8 cellular contexts compared by ENCODE assay signal in the genomic region with DNA sequence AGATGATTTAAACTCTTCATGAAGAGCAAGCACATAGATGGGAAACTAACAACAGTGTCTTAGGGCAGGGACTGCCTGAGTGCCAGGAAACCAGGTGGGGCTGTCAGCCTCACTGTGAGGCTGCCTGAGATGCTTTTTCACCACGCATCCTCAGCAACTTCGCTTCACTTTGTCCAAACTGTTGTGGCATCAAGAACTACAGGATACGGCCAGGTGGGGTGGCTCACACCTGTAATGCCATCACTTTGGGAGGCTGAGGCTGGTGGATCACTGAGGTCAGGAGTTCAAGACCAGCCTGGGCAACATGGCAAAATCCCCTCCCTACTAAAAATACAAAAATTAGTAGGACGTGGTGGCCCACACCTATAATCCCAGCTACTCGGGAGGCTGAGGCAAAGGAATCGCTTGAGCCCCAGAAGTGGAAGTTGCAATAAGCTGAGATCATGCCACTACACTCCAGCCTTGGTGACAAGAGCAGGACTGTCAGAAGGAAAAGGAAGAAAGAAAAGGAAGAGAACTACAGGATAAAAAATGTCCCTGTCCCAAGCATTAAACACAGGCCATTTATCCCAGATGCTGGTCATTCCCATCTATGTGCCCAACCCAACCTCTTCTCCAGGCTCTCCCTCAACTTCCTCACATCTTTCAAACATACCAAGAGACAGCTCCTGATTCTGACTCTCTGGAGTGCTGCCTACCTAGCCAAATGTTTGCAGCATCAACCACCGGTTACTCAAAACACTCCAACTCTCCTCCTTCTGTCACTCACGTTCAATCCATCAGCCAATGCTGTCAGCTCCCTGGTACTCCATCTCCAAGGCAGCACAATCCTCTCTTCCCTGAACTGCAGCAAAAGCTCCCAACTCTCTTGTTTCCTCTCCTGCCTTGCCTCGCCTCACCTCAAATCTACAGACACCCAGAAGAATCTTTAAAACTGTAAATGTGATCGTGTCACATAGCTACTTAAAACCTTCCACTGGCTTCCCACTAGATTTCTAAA. TPM values are rescaled to one million over a fixed set of nuclear protein-coding genes. Genes with fewer than 3 reads are reported as not detected.
DNase-seq lines count a peak whose midpoint lies in the region; ATAC-seq and TF ChIP-seq lines count a peak whose summit lies in the region.

No MANE protein-coding gene starts in this region.

- TF ChIP-seq CTCF in Loucy (conservative IDR thresholded peaks at IDR 0.05; ENCODE audit: low read length) (no peak), choroid plexus epithelial cell (conservative IDR thresholded peaks at IDR 0.05; ENCODE audit: low read depth, low read length) (no peak)

- no peaks in the 10 kb centered on the region for H3K27me3 Mint-ChIP-seq in CD4-positive, CD25-positive, alpha-beta regulatory T cell
- H3K27me3 Mint-ChIP-seq in natural killer cell treated with Interleukin-12 subunit alpha and Interleukin-12 subunit beta and Interleukin-15 and Interleukin-18, amount 100 ng/mL, for 72 hours, result no peaks in the 10 kb centered on the region

- no peaks in the 10 kb centered on the region for H3K9me3 Mint-ChIP-seq in CD4-positive, CD25-positive, alpha-beta regulatory T cell
- H3K9me3 Mint-ChIP-seq in natural killer cell treated with Interleukin-12 subunit alpha and Interleukin-12 subunit beta and Interleukin-15 and Interleukin-18, amount 100 ng/mL, for 72 hours, result no peaks in the 10 kb centered on the region

- peaks cover 56% of the 10 kb centered on the region for H4K20me1 ChIP-seq in Loucy (ENCODE audit: insufficient read depth, low read length, poor library complexity, severe bottlenecking)

- peak overlapping the region; percentile 87 for H3K4me3 ChIP-seq in CD4-positive, CD25-positive, alpha-beta regulatory T cell (ENCODE audit: low read depth, low read length)
- H3K4me3 ChIP-seq in Loucy (ENCODE audit: low read length, poor library complexity, severe bottlenecking) (peak overlapping the region; percentile 89), choroid plexus epithelial cell (ENCODE audit: low read depth, low read length) (peak overlapping the region; percentile 96)

- H3K36me3 Mint-ChIP-seq in CD4-positive, CD25-positive, alpha-beta regulatory T cell, result peaks cover 17% of the 10 kb centered on the region
- peaks cover 21% of the 10 kb centered on the region for H3K36me3 Mint-ChIP-seq in natural killer cell treated with Interleukin-12 subunit alpha and Interleukin-12 subunit beta and Interleukin-15 and Interleukin-18, amount 100 ng/mL, for 72 hours

- H3K27me3 ChIP-seq in CD4-positive, CD25-positive, alpha-beta regulatory T cell (ENCODE audit: control insufficient read depth, insufficient read depth, low read length), result no peaks in the 10 kb centered on the region
- H3K27me3 ChIP-seq in Loucy (ENCODE audit: insufficient read depth, low read length, poor library complexity, severe bottlenecking), result no peaks in the 10 kb centered on the region

- peak overlapping the region; percentile 93 for H3K9ac ChIP-seq in Loucy (ENCODE audit: low read depth, low read length, poor library complexity, severe bottlenecking)

- peaks cover 14 to 50% (median 26%) of the 10 kb centered on the region in 4 donors for H3K4me1 Mint-ChIP-seq in CD4-positive, CD25-positive, alpha-beta regulatory T cell
- H3K4me1 Mint-ChIP-seq in natural killer cell treated with Interleukin-12 subunit alpha and Interleukin-12 subunit beta and Interleukin-15 and Interleukin-18, amount 100 ng/mL, for 72 hours (ENCODE audit: low read depth in 2 of 2), result peaks cover 22 to 28% of the 10 kb centered on the region in 2 donors

- no peaks in the 10 kb centered on the region for H3K9me3 ChIP-seq in CD4-positive, CD25-positive, alpha-beta regulatory T cell (ENCODE audit: control insufficient read depth in 2 of 2, low read length in 2 of 2)
- H3K9me3 ChIP-seq in Loucy (ENCODE audit: insufficient read depth, low read depth, low read length), result no peaks in the 10 kb centered on the region

- ATAC-seq in CD4-positive, CD25-positive, alpha-beta regulatory T cell (ENCODE audit: low read depth in 2 of 2), result no peak
- ATAC-seq in natural killer cell treated with Interleukin-12 subunit alpha and Interleukin-12 subunit beta and Interleukin-15 and Interleukin-18, amount 100 ng/mL, for 72 hours, result no peak
- ATAC-seq in HG03196 (IDR thresholded peaks at IDR 0.05; ENCODE audit: unreplicated experiment) (no peak), HG02970 (IDR thresholded peaks at IDR 0.05; ENCODE audit: low FRiP score, unreplicated experiment) (no peak), HG03342 (IDR thresholded peaks at IDR 0.05; ENCODE audit: unreplicated experiment) (no peak)

- peak overlapping the region; percentile 22 to 100 (median 87) for H3K27ac Mint-ChIP-seq in CD4-positive, CD25-positive, alpha-beta regulatory T cell
- H3K27ac Mint-ChIP-seq in natural killer cell treated with Interleukin-12 subunit alpha and Interleukin-12 subunit beta and Interleukin-15 and Interleukin-18, amount 100 ng/mL, for 72 hours, result peak overlapping the region; percentile 60 to 91

- H2AFZ ChIP-seq in Loucy (ENCODE audit: low read length), result no peak overlapping the region

- peaks cover 41% of the 10 kb centered on the region for H3K36me3 ChIP-seq in CD4-positive, CD25-positive, alpha-beta regulatory T cell (ENCODE audit: control insufficient read depth, insufficient read depth, low read length)
- H3K36me3 ChIP-seq in Loucy (ENCODE audit: insufficient read depth, low read length), result peaks cover 38% of the 10 kb centered on the region

- DNase-seq in CD4-positive, CD25-positive, alpha-beta regulatory T cell, result peak in 1 of 3 donors; percentile 62
- no peak for DNase-seq in choroid plexus epithelial cell (ENCODE audit: low read depth)
- DNase-seq in natural killer cell treated with Interleukin-12 subunit alpha and Interleukin-12 subunit beta and Interleukin-15 and Interleukin-18, amount 100 ng/mL, for 72 hours (ENCODE audit: low spot score), result no peak
- DNase-seq in kidney tubule cell (ENCODE audit: low spot score), result no peak

- H3K79me2 ChIP-seq in Loucy (ENCODE audit: insufficient read depth, low read length), result peaks cover 74% of the 10 kb centered on the region

- peaks cover 33% of the 10 kb centered on the region for H3K4me1 ChIP-seq in CD4-positive, CD25-positive, alpha-beta regulatory T cell (ENCODE audit: control insufficient read depth, insufficient read depth, low read length, poor library complexity, severe bottlenecking)
- peaks cover 46% of the 10 kb centered on the region for H3K4me1 ChIP-seq in Loucy (ENCODE audit: insufficient read depth, low read length, poor library complexity, severe bottlenecking)

- H3K4me2 ChIP-seq in Loucy (ENCODE audit: low read depth, low read length, poor library complexity, severe bottlenecking), result peak overlapping the region; percentile 90

- H3K9me2 ChIP-seq in Loucy (replicated peaks; ENCODE audit: low read depth, low read length), result no peaks in the 10 kb centered on the region

- peak overlapping the region; percentile 83 to 98 (median 89) for H3K4me3 Mint-ChIP-seq in CD4-positive, CD25-positive, alpha-beta regulatory T cell
- peak overlapping the region; percentile 95 for H3K4me3 Mint-ChIP-seq in natural killer cell treated with Interleukin-12 subunit alpha and Interleukin-12 subunit beta and Interleukin-15 and Interleukin-18, amount 100 ng/mL, for 72 hours

- H3K27ac ChIP-seq in CD4-positive, CD25-positive, alpha-beta regulatory T cell (ENCODE audit: insufficient read depth, low read length, poor library complexity, severe bottlenecking), result no peak overlapping the region

- no peaks in the 10 kb centered on the region for H3F3A ChIP-seq in Loucy (ENCODE audit: low read depth)

RNA-seq across cellular contexts. Expression of a gene that starts 1.6 kb away (rescaled TPM):
- 117 TPM for total RNA-seq in CD4-positive, CD25-positive, alpha-beta regulatory T cell
- polyA plus RNA-seq in CD4-positive, CD25-positive, alpha-beta regulatory T cell, result 100 to 1,000 TPM in 2 of 4 donors, 10 to 100 TPM in 2; 91.7 to 122 (median 104) TPM
- total RNA-seq in natural killer cell treated with Interleukin-12 subunit alpha and Interleukin-12 subunit beta and Interleukin-15 and Interleukin-18, amount 100 ng/mL, for 72 hours, result 100 to 1,000 TPM; 134 to 155 TPM

RNA-seq across cellular contexts. Expression of a gene that starts 24.5 kb away (rescaled TPM):
- not detected for total RNA-seq in CD4-positive, CD25-positive, alpha-beta regulatory T cell
- under 1 TPM in 2 of 4 donors, not detected in 2; 0.12 to 0.48 TPM for polyA plus RNA-seq in CD4-positive, CD25-positive, alpha-beta regulatory T cell
- not detected for total RNA-seq in natural killer cell treated with Interleukin-12 subunit alpha and Interleukin-12 subunit beta and Interleukin-15 and Interleukin-18, amount 100 ng/mL, for 72 hours

RNA-seq across cellular contexts. Expression of a gene that starts 44.0 kb away (rescaled TPM):
- 22.0 TPM for total RNA-seq in CD4-positive, CD25-positive, alpha-beta regulatory T cell
- 10 to 100 TPM in 2 of 4 donors, 1 to 10 TPM in 2; 9.8 to 13.6 (median 10.8) TPM for polyA plus RNA-seq in CD4-positive, CD25-positive, alpha-beta regulatory T cell
- total RNA-seq in natural killer cell treated with Interleukin-12 subunit alpha and Interleukin-12 subunit beta and Interleukin-15 and Interleukin-18, amount 100 ng/mL, for 72 hours, result 10 to 100 TPM; 20.9 to 24.0 TPM
